ENCODE assay signal across 1 cellular context in genomic region chr22:29080061-29080975, GRCh38.
A peak's percentile ranks its signal among the peaks of the same experiment; 100 is the strongest.
TF ChIP-seq lines count a peak whose summit lies in the region.

No MANE protein-coding gene starts in this region.

TF ChIP-seq in HEK293, 187 proteins besides CTCF, POLR2A, EP300 and RAD21 (continued from another document and continues in another):
- no peak for TF ChIP-seq HOXD13 (CRISPR knock-in tag; IDR thresholded peaks at IDR 0.05; ENCODE audit: borderline replicate concordance)
- no peak for TF ChIP-seq ZBTB17 (tag by site-specific recombination; IDR thresholded peaks at IDR 0.05)
- no peak for TF ChIP-seq ZNF157 (tag by site-specific recombination; IDR thresholded peaks at IDR 0.05)
- TF ChIP-seq ZNF223 (tag by site-specific recombination; IDR thresholded peaks at IDR 0.05) = no peak
- TF ChIP-seq ZNF660 (tag by site-specific recombination; IDR thresholded peaks at IDR 0.05) = no peak
- TF ChIP-seq ZBTB8A (tag by site-specific recombination; IDR thresholded peaks at IDR 0.05) = peak; percentile 48
- no peak for TF ChIP-seq ZSCAN23 (tag by site-specific recombination; IDR thresholded peaks at IDR 0.05)
- no peak for TF ChIP-seq ZNF18 (tag by site-specific recombination; IDR thresholded peaks at IDR 0.05)
- no peak for TF ChIP-seq ZNF324 (tag by site-specific recombination; IDR thresholded peaks at IDR 0.05)
- no peak for TF ChIP-seq ZNF175 (tag by site-specific recombination; IDR thresholded peaks at IDR 0.05)
- TF ChIP-seq, protein P1, sequence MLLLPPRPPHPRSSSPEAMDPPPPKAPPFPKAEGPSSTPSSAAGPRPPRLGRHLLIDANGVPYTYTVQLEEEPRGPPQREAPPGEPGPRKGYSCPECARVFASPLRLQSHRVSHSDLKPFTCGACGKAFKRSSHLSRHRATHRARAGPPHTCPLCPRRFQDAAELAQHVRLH (tag by site-specific recombination; IDR thresholded peaks at IDR 0.05) = peak; percentile 54; the same call in 1 of the 2 replicates
- TF ChIP-seq ZXDB (tag by site-specific recombination; IDR thresholded peaks at IDR 0.05) = peak; percentile 51
- TF ChIP-seq KLF16 (tag by site-specific recombination; IDR thresholded peaks at IDR 0.05) = peak; percentile 47; the same call in 1 of the 2 replicates
- TF ChIP-seq ZNF341 (tag by site-specific recombination; IDR thresholded peaks at IDR 0.05; ENCODE audit: low read depth) = peak; percentile 58
- TF ChIP-seq KLF1 (tag by site-specific recombination; IDR thresholded peaks at IDR 0.05) = peak; percentile 55; the same call in 1 of the 2 replicates
- no peak for TF ChIP-seq ZNF140 (tag by site-specific recombination; IDR thresholded peaks at IDR 0.05)
- TF ChIP-seq OSR2 (tag by site-specific recombination; IDR thresholded peaks at IDR 0.05) = peak; percentile 86
- TF ChIP-seq ZNF837 (tag by site-specific recombination; IDR thresholded peaks at IDR 0.05) = no peak
- no peak for TF ChIP-seq ZNF174 (tag by site-specific recombination; IDR thresholded peaks at IDR 0.05)
- TF ChIP-seq, protein P2, sequence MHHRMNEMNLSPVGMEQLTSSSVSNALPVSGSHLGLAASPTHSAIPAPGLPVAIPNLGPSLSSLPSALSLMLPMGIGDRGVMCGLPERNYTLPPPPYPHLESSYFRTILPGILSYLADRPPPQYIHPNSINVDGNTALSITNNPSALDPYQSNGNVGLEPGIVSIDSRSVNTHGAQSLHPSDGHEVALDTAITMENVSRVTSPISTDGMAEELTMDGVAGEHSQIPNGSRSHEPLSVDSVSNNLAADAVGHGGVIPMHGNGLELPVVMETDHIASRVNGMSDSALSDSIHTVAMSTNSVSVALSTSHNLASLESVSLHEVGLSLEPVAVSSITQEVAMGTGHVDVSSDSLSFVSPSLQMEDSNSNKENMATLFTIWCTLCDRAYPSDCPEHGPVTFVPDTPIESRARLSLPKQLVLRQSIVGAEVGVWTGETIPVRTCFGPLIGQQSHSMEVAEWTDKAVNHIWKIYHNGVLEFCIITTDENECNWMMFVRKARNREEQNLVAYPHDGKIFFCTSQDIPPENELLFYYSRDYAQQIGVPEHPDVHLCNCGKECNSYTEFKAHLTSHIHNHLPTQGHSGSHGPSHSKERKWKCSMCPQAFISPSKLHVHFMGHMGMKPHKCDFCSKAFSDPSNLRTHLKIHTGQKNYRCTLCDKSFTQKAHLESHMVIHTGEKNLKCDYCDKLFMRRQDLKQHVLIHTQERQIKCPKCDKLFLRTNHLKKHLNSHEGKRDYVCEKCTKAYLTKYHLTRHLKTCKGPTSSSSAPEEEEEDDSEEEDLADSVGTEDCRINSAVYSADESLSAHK (tag by site-specific recombination; IDR thresholded peaks at IDR 0.05) = peak; percentile 50; the same call in 1 of the 2 replicates
- no peak for TF ChIP-seq ZNF350 (tag by site-specific recombination; IDR thresholded peaks at IDR 0.05)
- no peak for TF ChIP-seq ZNF488 (tag by site-specific recombination; IDR thresholded peaks at IDR 0.05)
- no peak for TF ChIP-seq ZBTB21 (tag by site-specific recombination; IDR thresholded peaks at IDR 0.05)
- TF ChIP-seq, protein P3, sequence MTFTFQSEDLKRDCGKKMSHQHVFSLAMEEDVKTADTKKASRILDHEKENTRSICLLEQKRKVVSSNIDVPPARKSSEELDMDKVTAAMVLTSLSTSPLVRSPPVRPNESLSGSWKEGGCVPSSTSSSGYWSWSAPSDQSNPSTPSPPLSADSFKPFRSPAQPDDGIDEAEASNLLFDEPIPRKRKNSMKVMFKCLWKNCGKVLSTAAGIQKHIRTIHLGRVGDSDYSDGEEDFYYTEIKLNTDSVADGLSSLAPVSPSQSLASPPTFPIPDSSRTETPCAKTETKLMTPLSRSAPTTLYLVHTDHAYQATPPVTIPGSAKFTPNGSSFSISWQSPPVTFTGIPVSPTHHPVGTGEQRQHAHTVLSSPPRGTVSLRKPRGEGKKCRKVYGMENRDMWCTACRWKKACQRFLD (tag by site-specific recombination; IDR thresholded peaks at IDR 0.05) = no peak
- TF ChIP-seq, protein P4, sequence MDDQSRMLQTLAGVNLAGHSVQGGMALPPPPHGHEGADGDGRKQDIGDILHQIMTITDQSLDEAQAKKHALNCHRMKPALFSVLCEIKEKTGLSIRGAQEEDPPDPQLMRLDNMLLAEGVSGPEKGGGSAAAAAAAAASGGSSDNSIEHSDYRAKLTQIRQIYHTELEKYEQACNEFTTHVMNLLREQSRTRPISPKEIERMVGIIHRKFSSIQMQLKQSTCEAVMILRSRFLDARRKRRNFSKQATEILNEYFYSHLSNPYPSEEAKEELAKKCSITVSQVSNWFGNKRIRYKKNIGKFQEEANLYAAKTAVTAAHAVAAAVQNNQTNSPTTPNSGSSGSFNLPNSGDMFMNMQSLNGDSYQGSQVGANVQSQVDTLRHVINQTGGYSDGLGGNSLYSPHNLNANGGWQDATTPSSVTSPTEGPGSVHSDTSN (CRISPR knock-in tag; IDR thresholded peaks at IDR 0.05) = no peak
- peak; percentile 34; the same call in 1 of the 2 replicates for TF ChIP-seq ZNF366 (tag by site-specific recombination; conservative IDR thresholded peaks at IDR 0.05)
- TF ChIP-seq ZNF561 (tag by site-specific recombination; IDR thresholded peaks at IDR 0.05; ENCODE audit: borderline replicate concordance) = peak; percentile 76; the same call in 1 of the 2 replicates
- no peak for TF ChIP-seq SP2 (tag by site-specific recombination; IDR thresholded peaks at IDR 0.05)
- TF ChIP-seq KLF10 (tag by site-specific recombination; IDR thresholded peaks at IDR 0.05) = peak; percentile 70
- no peak for TF ChIP-seq ZNF433 (tag by site-specific recombination; IDR thresholded peaks at IDR 0.05; ENCODE audit: low read depth)
- TF ChIP-seq YY2 (tag by site-specific recombination; IDR thresholded peaks at IDR 0.05) = no peak
- no peak for TF ChIP-seq ZNF555 (tag by site-specific recombination; conservative IDR thresholded peaks at IDR 0.05)
- peak; percentile 69 for TF ChIP-seq PATZ1 (tag by site-specific recombination; IDR thresholded peaks at IDR 0.05)
- peak; percentile 67 for TF ChIP-seq GLIS1 (tag by site-specific recombination; IDR thresholded peaks at IDR 0.05)
- TF ChIP-seq MYNN (tag by site-specific recombination; IDR thresholded peaks at IDR 0.05; ENCODE audit: borderline replicate concordance) = no peak
- TF ChIP-seq ZNF610 (tag by site-specific recombination; IDR thresholded peaks at IDR 0.05; ENCODE audit: borderline replicate concordance) = no peak
- TF ChIP-seq, protein P5, sequence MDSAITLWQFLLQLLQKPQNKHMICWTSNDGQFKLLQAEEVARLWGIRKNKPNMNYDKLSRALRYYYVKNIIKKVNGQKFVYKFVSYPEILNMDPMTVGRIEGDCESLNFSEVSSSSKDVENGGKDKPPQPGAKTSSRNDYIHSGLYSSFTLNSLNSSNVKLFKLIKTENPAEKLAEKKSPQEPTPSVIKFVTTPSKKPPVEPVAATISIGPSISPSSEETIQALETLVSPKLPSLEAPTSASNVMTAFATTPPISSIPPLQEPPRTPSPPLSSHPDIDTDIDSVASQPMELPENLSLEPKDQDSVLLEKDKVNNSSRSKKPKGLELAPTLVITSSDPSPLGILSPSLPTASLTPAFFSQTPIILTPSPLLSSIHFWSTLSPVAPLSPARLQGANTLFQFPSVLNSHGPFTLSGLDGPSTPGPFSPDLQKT (IDR thresholded peaks at IDR 0.05; ENCODE audit: borderline replicate concordance, low read depth, low read length) = no peak
- TF ChIP-seq ZNF777 (tag by site-specific recombination; IDR thresholded peaks at IDR 0.05; ENCODE audit: borderline replicate concordance) = no peak
- peak; percentile 66 for TF ChIP-seq YY1 (tag by site-specific recombination; IDR thresholded peaks at IDR 0.05)
- no peak for TF ChIP-seq ZNF830 (tag by site-specific recombination; IDR thresholded peaks at IDR 0.05; ENCODE audit: low read depth)
- TF ChIP-seq ZNF311 (tag by site-specific recombination; IDR thresholded peaks at IDR 0.05; ENCODE audit: borderline replicate concordance) = no peak
- peak; percentile 37; the same call in 1 of the 2 replicates for TF ChIP-seq PRDM10 (tag by site-specific recombination; IDR thresholded peaks at IDR 0.05)
- no peak for TF ChIP-seq ZNF621 (tag by site-specific recombination; IDR thresholded peaks at IDR 0.05)
- peak; percentile 49 for TF ChIP-seq ZNF629 (tag by site-specific recombination; IDR thresholded peaks at IDR 0.05)
- TF ChIP-seq ZNF114 (tag by site-specific recombination; IDR thresholded peaks at IDR 0.05) = no peak
- TF ChIP-seq ZNF362 (tag by site-specific recombination; IDR thresholded peaks at IDR 0.05) = peak; percentile 72; the same call in 1 of the 2 replicates
- TF ChIP-seq ZNF747 (tag by site-specific recombination; IDR thresholded peaks at IDR 0.05) = no peak
- TF ChIP-seq ZNF701 (tag by site-specific recombination; IDR thresholded peaks at IDR 0.05) = no peak
- TF ChIP-seq, protein P6, sequence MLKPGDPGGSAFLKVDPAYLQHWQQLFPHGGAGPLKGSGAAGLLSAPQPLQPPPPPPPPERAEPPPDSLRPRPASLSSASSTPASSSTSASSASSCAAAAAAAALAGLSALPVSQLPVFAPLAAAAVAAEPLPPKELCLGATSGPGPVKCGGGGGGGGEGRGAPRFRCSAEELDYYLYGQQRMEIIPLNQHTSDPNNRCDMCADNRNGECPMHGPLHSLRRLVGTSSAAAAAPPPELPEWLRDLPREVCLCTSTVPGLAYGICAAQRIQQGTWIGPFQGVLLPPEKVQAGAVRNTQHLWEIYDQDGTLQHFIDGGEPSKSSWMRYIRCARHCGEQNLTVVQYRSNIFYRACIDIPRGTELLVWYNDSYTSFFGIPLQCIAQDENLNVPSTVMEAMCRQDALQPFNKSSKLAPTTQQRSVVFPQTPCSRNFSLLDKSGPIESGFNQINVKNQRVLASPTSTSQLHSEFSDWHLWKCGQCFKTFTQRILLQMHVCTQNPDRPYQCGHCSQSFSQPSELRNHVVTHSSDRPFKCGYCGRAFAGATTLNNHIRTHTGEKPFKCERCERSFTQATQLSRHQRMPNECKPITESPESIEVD (tag by site-specific recombination; IDR thresholded peaks at IDR 0.05) = peak; percentile 69
- TF ChIP-seq ZBTB1 (tag by site-specific recombination; IDR thresholded peaks at IDR 0.05) = no peak
- no peak for TF ChIP-seq ZNF239 (tag by site-specific recombination; IDR thresholded peaks at IDR 0.05)
- no peak for TF ChIP-seq ZNF623 (tag by site-specific recombination; IDR thresholded peaks at IDR 0.05)
